ENCODE assay signal across 1 cellular context in genomic region chr17:68019336-68019674, GRCh38.
TF ChIP-seq lines count a peak whose summit lies in the region.

No MANE protein-coding gene starts in this region.

TF ChIP-seq in GM23338, 12 proteins besides CTCF, POLR2A, EP300 and RAD21 (continued from another document):
- TF ChIP-seq ZNF462 (CRISPR knock-in tag; IDR thresholded peaks at IDR 0.05) (no peak), JUNB (IDR thresholded peaks at IDR 0.05; ENCODE audit: unreplicated experiment) (no peak), NANOG (IDR thresholded peaks at IDR 0.05; ENCODE audit: borderline replicate concordance) (no peak), ETS1 (IDR thresholded peaks at IDR 0.05) (no peak), ZNF114 (CRISPR knock-in tag; IDR thresholded peaks at IDR 0.05) (no peak), REST (IDR thresholded peaks at IDR 0.05; ENCODE audit: unreplicated experiment) (no peak), STAT1 (IDR thresholded peaks at IDR 0.05; ENCODE audit: unreplicated experiment) (no peak), EZH2phosphoT487 (IDR thresholded peaks at IDR 0.05; ENCODE audit: unreplicated experiment) (no peak), EZH2 (IDR thresholded peaks at IDR 0.05; ENCODE audit: low read depth, unreplicated experiment) (no peak)
